In the genomic region with DNA sequence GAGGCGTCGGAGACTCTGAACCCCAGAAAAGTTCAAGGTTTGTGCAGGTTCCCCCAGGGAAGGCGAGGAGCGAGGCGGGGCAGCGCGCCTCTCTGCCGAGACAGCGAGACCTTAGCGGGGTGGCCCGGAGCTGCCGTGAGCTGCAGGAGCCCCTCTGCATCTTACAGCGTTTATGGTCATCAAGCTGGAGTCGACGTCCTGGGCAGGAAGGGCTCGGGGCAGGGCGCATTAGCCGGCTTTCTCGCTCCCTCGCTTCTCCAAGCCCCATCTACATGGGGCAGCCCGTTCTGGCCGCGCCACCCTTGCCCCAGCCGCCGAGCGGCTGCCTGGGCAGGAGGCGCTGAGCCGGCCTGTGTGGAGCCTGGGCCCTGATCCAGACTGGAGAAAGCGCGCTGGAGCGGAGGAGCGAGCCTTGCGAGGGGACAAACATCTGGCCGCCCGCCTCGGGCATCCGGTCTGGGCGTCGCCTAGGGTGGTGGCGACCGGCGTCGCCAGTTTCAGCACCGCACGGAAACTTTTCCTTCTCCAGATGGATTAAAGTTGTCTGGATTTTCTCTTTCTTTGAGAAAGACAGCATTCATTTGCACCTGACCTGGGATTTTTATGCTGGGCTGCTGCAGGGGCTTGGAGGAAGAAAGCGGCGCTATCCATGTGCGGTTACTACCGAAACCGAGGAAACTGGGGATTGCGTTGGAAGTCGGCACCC, we compare ENCODE assay signal across 8 cellular contexts. TPM values are rescaled to one million over a fixed set of nuclear protein-coding genes. Genes with fewer than 3 reads are reported as not detected.
DNase-seq lines count a peak whose midpoint lies in the region; ATAC-seq, FAIRE-seq and TF ChIP-seq lines count a peak whose summit lies in the region.

No MANE protein-coding gene starts in this region.

- no peak overlapping the region for H3K27ac Mint-ChIP-seq in activated naive CD4-positive, alpha-beta T cell treated with anti-CD3 and anti-CD28 coated beads, Interleukin-2, amount 10 ng/mL, durations not matched to agents 7 days and 5 days

- H3K36me3 ChIP-seq in adrenal gland (replicated peaks in 1 of 2) = no peaks in the 10 kb centered on the region
- no peaks in the 10 kb centered on the region for H3K36me3 ChIP-seq in kidney (ENCODE audit: control insufficient read depth in 1 of 2, insufficient read depth in 2 of 2, low read length in 2 of 2)
- no peaks in the 10 kb centered on the region for H3K36me3 ChIP-seq in suprapubic skin

- H3K27me3 ChIP-seq in adrenal gland = peaks cover 69% of the 10 kb centered on the region
- peaks cover 99% of the 10 kb centered on the region for H3K27me3 ChIP-seq in suprapubic skin

- WGBS in adrenal gland, 4 donors = 1 to 3% (median 2%) methylated on average over 28 to 52 of the region's 52 CpGs
- 1% methylated on average over 20 of the region's 52 CpGs for WGBS in suprapubic skin

- intact Hi-C loops in adrenal gland (cut with DNase I) (no loop called here), kidney (cut with DNase I) (no loop called here)

- H3K4me1 Mint-ChIP-seq in activated naive CD4-positive, alpha-beta T cell treated with anti-CD3 and anti-CD28 coated beads, Interleukin-2, amount 10 ng/mL, durations not matched to agents 7 days and 5 days = peaks cover 9% of the 10 kb centered on the region

- H3K9ac ChIP-seq in kidney (ENCODE audit: low read length in 2 of 2) = no peak overlapping the region

- CTCF ChIA-PET in activated naive CD4-positive, alpha-beta T cell treated with anti-CD3 and anti-CD28 coated beads, Interleukin-2, amount 10 ng/mL, durations not matched to agents 7 days and 5 days (lab: Charles Lee) = interaction anchor here (1.0 kb wide), 1 partner anchor 314 kb away, joined by 3 read pairs; no protein-coding TSS in a partner anchor

- H3K36me3 Mint-ChIP-seq in activated naive CD4-positive, alpha-beta T cell treated with anti-CD3 and anti-CD28 coated beads, Interleukin-2, amount 10 ng/mL, durations not matched to agents 7 days and 5 days = no peaks in the 10 kb centered on the region

- no peak for DNase-seq in activated naive CD4-positive, alpha-beta T cell treated with anti-CD3 and anti-CD28 coated beads, Interleukin-2, amount 10 ng/mL, durations not matched to agents 7 days and 5 days
- DNase-seq in activated naive CD4-positive, alpha-beta T cell treated with Interleukin-2 at 50 U/mL for 16 hours = no peak
- peak in 5 of 7 donors; percentile 23 to 55 (median 28) for DNase-seq in adrenal gland
- DNase-seq in kidney = peak; percentile 81
- DNase-seq in suprapubic skin (ENCODE audit: low spot score in 2 of 2) = no peak
- no peak for DNase-seq in NCI-H1694 (lab: John Stamatoyannopoulos, UW)

- TF ChIP-seq EP300 in suprapubic skin (IDR thresholded peaks at IDR 0.05) = no peak

- no peaks in the 10 kb centered on the region for H3K9me3 ChIP-seq in adrenal gland (replicated peaks in 1 of 3)
- H3K9me3 ChIP-seq in kidney (ENCODE audit: control insufficient read depth in 1 of 2, low read length in 2 of 2) = no peaks in the 10 kb centered on the region
- H3K9me3 ChIP-seq in suprapubic skin = no peaks in the 10 kb centered on the region

- H3K4me1 ChIP-seq in adrenal gland (replicated peaks in 1 of 2) (peaks cover 12 to 34% of the 10 kb centered on the region in 2 donors), kidney (ENCODE audit: control insufficient read depth in 1 of 2, insufficient read depth in 1 of 2, low read depth in 1 of 2, low read length in 2 of 2) (peaks cover 0 to 14% of the 10 kb centered on the region in 2 donors), suprapubic skin (peaks cover 37% of the 10 kb centered on the region)

- H3K27ac ChIP-seq in adrenal gland (no peak overlapping the region), kidney (ENCODE audit: low read depth in 2 of 2, low read length in 2 of 2) (no peak overlapping the region), suprapubic skin (no peak overlapping the region)

- no peak for TF ChIP-seq POLR2A in adrenal gland (IDR thresholded peaks at IDR 0.05)
- TF ChIP-seq POLR2A in suprapubic skin (IDR thresholded peaks at IDR 0.05) = no peak

- no peaks in the 10 kb centered on the region for H3K9me3 Mint-ChIP-seq in activated naive CD4-positive, alpha-beta T cell treated with anti-CD3 and anti-CD28 coated beads, Interleukin-2, amount 10 ng/mL, durations not matched to agents 7 days and 5 days

- no peak for TF ChIP-seq CTCF in adrenal gland (IDR thresholded peaks at IDR 0.05)
- TF ChIP-seq CTCF in kidney (IDR thresholded peaks at IDR 0.05; ENCODE audit: borderline replicate concordance, extremely low read depth, insufficient read depth) = no peak
- no peak for TF ChIP-seq CTCF in suprapubic skin (IDR thresholded peaks at IDR 0.05)

- H3K4me3 Mint-ChIP-seq in activated naive CD4-positive, alpha-beta T cell treated with anti-CD3 and anti-CD28 coated beads, Interleukin-2, amount 10 ng/mL, durations not matched to agents 7 days and 5 days = peak overlapping the region; percentile 10

- no peak for FAIRE-seq in kidney (lab: Jason Lieb, UNC)

- H3K4me3 ChIP-seq in adrenal gland = peak overlapping the region in 1 of 4 donors; percentile 45
- H3K4me3 ChIP-seq in kidney (ENCODE audit: low read length in 2 of 2) = peak overlapping the region; percentile 28 to 58
- peak overlapping the region; percentile 57 for H3K4me3 ChIP-seq in suprapubic skin

- peaks cover 95% of the 10 kb centered on the region for H3K27me3 Mint-ChIP-seq in activated naive CD4-positive, alpha-beta T cell treated with anti-CD3 and anti-CD28 coated beads, Interleukin-2, amount 10 ng/mL, durations not matched to agents 7 days and 5 days

- ATAC-seq in GM18520 (IDR thresholded peaks at IDR 0.05; ENCODE audit: unreplicated experiment) (no peak), GM18511 (IDR thresholded peaks at IDR 0.05; ENCODE audit: unreplicated experiment) (no peak)

RNA-seq across cellular contexts. Expression of gene TMEM132E, which starts 0.8 kb away (rescaled TPM):
- 1 to 10 TPM in 1 of 8 donors, under 1 TPM in 6, not detected in 1; 0.07 to 1.1 (median 0.23) TPM for total RNA-seq in adrenal gland
- polyA plus RNA-seq in adrenal gland = under 1 TPM; 0.07 to 0.24 (median 0.11) TPM
- total RNA-seq in kidney = 1.1 TPM
- polyA plus RNA-seq in kidney (ENCODE audit: insufficient read depth, low read depth, low replicate concordance) = 4.3 TPM
- total RNA-seq in suprapubic skin = under 1 TPM in 1 of 4 donors, not detected in 3; 0.08 TPM

Comparison
In these comparisons a context has a peak if more than half of its experiments do, and no peak if none do; other contexts are left out.
1. DNase-seq: peak in adrenal gland (5 of 7) and kidney (single experiment); none in activated naive CD4-positive, alpha-beta T cell treated with anti-CD3 and anti-CD28 coated beads, Interleukin-2, amount 10 ng/mL, durations not matched to agents 7 days and 5 days (single experiment), activated naive CD4-positive, alpha-beta T cell treated with Interleukin-2 at 50 U/mL for 16 hours (single experiment), suprapubic skin (0 of 2) and NCI-H1694 (single experiment).